28 cellular contexts compared by ENCODE assay signal in the genomic region with DNA sequence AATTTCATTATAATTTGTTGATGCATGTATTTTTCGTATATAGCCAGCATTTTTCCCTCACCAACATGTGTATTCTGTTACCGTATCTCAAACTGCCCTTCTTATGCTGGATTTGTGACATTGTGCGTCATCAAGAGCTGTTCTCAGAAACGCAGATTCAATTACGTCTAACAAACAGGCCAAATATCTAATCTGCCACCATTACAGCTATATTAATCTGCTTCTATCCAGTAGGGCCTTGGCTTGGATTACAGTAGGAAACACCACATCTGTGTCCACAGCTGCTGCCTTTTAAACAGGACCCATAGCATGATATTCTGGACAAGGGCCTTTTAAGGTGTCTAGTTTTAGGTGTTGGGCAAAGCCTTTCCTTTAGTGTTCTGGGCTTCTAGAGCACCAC.
"Had no signal": no experiment of that assay in that cellular context is flagged by ENCODE, and none has a peak within 500 bp of the region (broad histone marks: within the 10 kb centered on the region; RNA-seq: fewer than 3 reads in every experiment).

No MANE protein-coding gene starts in this region.

- DNase-seq: activated CD4-positive, alpha-beta T cell treated with anti-CD3 and anti-CD28 coated beads for 4 hours; activated CD4-positive, alpha-beta T cell treated with anti-CD3 and anti-CD28 coated beads, Interleukin-2, amount 50 U/mL, for 4 hours; activated naive CD4-positive, alpha-beta T cell; activated T-cell treated with anti-CD3 and anti-CD28 coated beads for 4 hours; activated T-cell treated with anti-CD3 and anti-CD28 coated beads, Interleukin-2, amount 50 U/mL, for 72 hours; endodermal cell; foreskin keratinocyte; kidney glomerular epithelial cell; naive B cell; nephron progenitor cell; pancreas; retina; stimulated activated CD4-positive, alpha-beta T cell treated with anti-CD3 and anti-CD28 coated beads, Interleukin-1b, Interleukin-23, amount 100 ng/mL, for 48 hours; stimulated activated CD4-positive, alpha-beta T cell treated with anti-CD3 and anti-CD28 coated beads, Interleukin-4, amount 100 ng/mL, for 4 hours; stimulated activated CD8-positive, alpha-beta memory T cell treated with anti-CD3 and anti-CD28 coated beads, Interleukin-4, amount 100 ng/mL, for 48 hours; stimulated activated naive CD8-positive, alpha-beta T cell treated with anti-CD3 and anti-CD28 coated beads, Interleukin-15, amount 100 ng/mL, for 72 hours; T-helper 9 cell; thyroid gland; upper lobe of left lung had no signal

- ATAC-seq: activated naive CD4-positive, alpha-beta T cell treated with anti-CD3 and anti-CD28 coated beads, Interleukin-2, amount 50 U/mL, for 72 hours; activated T-cell treated with anti-CD3 and anti-CD28 coated beads, Interleukin-2, amount 50 U/mL, for 72 hours; esophagus mucosa; foreskin keratinocyte; pancreas; stimulated activated memory B cell treated with anti-CD40 and anti-IgM and Interleukin-4, amounts not matched to agents 10 μg/mL and 1 μg/mL and 100 μg/mL, for 72 hours; stimulated activated naive CD8-positive, alpha-beta T cell treated with anti-CD3 and anti-CD28 coated beads, Interleukin-15, amount 100 ng/mL, for 72 hours had no signal

- H3K27me3 ChIP-seq: breast epithelium, foreskin keratinocyte, neutrophil, pancreas, thyroid gland, upper lobe of left lung, vagina had no signal

- H3K36me3 ChIP-seq: breast epithelium, neutrophil, pancreas, prostate gland, thyroid gland, upper lobe of left lung, vagina had no signal

- H3K4me1 ChIP-seq: breast epithelium, foreskin keratinocyte, pancreas, prostate gland, thyroid gland, upper lobe of left lung, vagina had no signal

- H3K27ac ChIP-seq: breast epithelium, foreskin keratinocyte, neutrophil, pancreas, prostate gland, thyroid gland, upper lobe of left lung, vagina, VCaP had no signal

- H3K4me3 ChIP-seq: breast epithelium, pancreas, prostate gland, smooth muscle cell, thyroid gland, upper lobe of left lung, vagina had no signal

- H3K4me2 ChIP-seq: smooth muscle cell had no signal

- H3K9me3 ChIP-seq: breast epithelium, neutrophil, pancreas, prostate gland, thyroid gland, upper lobe of left lung, vagina had no signal
